11 cellular contexts compared by ENCODE assay signal in genomic region chr1:20250346-20250989, GRCh38. TPM values are rescaled to one million over a fixed set of nuclear protein-coding genes. Genes with fewer than 3 reads are reported as not detected.
A peak's percentile ranks its signal among the peaks of the same experiment; 100 is the strongest.
DNase-seq lines count a peak whose midpoint lies in the region; ATAC-seq, FAIRE-seq and TF ChIP-seq lines count a peak whose summit lies in the region.
"Had no signal": no experiment of that assay in that cellular context is flagged by ENCODE, and none has a peak within 500 bp of the region (broad histone marks: within the 10 kb centered on the region; RNA-seq: fewer than 3 reads in every experiment).

No MANE protein-coding gene starts in this region.

- FAIRE-seq in A549 (lab: Jason Lieb, UNC), result no peak

- peak overlapping the region; percentile 41 for H3K4me3 Mint-ChIP-seq in T-helper 17 cell

- peaks cover 2% of the 10 kb centered on the region for H3K27me3 Mint-ChIP-seq in T-helper 17 cell

- CTCF ChIA-PET in A549 (lab: Yijun Ruan, JAX), result interaction anchor here (0.7 to 1.0 kb wide), 3 partner anchors 8 to 38 kb away, joined by 3 read pairs; no protein-coding TSS in a partner anchor

- H3K4me3 ChIP-seq in A549, result no peak overlapping the region
- H3K4me3 ChIP-seq: coronary artery, prostate gland had no signal

- whole genome bisulfite sequencing in A549 (ENCODE audit: missing lambda C conversion rate), result 2% methylated on average over 7 of the region's 7 CpGs

- intact Hi-C loops in left colon (cut with DNase I, micrococcal nuclease), result no loop called here

- H3K9me3 ChIP-seq in A549 (no peaks in the 10 kb centered on the region), T-helper 17 cell (ENCODE audit: control insufficient read depth, low read length, poor library complexity, severe bottlenecking) (no peaks in the 10 kb centered on the region)
- H3K9me3 ChIP-seq: prostate gland had no signal

- TF ChIP-seq EP300 in A549 (IDR thresholded peaks at IDR 0.05), result no peak

- TF ChIP-seq CTCF in A549 (IDR thresholded peaks at IDR 0.05), result no peak

- no peak for TF ChIP-seq RAD21 in A549 (conservative IDR thresholded peaks at IDR 0.05 in 1 of 2, IDR thresholded peaks at IDR 0.05 in 1 of 2)

- peaks cover 23% of the 10 kb centered on the region for H3K4me1 ChIP-seq in A549
- H3K4me1 ChIP-seq: prostate gland had no signal

- peak overlapping the region; percentile 66 to 69 for H3K27ac ChIP-seq in A549
- H3K27ac ChIP-seq: coronary artery, prostate gland had no signal

- peak overlapping the region; percentile 78 for H3K4me2 ChIP-seq in A549

- peak overlapping the region; percentile 94 for H3K27ac Mint-ChIP-seq in T-helper 17 cell

- H3K4me1 Mint-ChIP-seq in T-helper 17 cell, result peaks cover 18% of the 10 kb centered on the region

- peak; percentile 27 to 83 for DNase-seq in A549 (ENCODE audit: low read depth in 1 of 2, low spot score in 1 of 2)
- peak; percentile 31 for DNase-seq in GM03348 (ENCODE audit: low spot score)
- no peak for DNase-seq in T-helper 17 cell
- peak; percentile 82 to 93 for DNase-seq in left colon
- DNase-seq in midbrain (lab: John Stamatoyannopoulos, UW), result no peak
- DNase-seq in epidermal melanocyte (ENCODE audit: insufficient read length, low spot score), result no peak
- DNase-seq in GF-D8 (lab: John Stamatoyannopoulos, UW), result no peak
- DNase-seq: DMS79 had no signal

- TF ChIP-seq POLR2A in A549 (IDR thresholded peaks at IDR 0.05; ENCODE audit: low read length), result no peak

- peaks cover 2% of the 10 kb centered on the region for H3K36me3 Mint-ChIP-seq in T-helper 17 cell (ENCODE audit: low read depth)

- ATAC-seq in A549 (peak; percentile 94 to 98), T-helper 17 cell (no peak), left colon (peak; percentile 87), HG02759 (IDR thresholded peaks at IDR 0.05; ENCODE audit: unreplicated experiment) (no peak)

- POLR2A ChIA-PET in A549 (lab: Yijun Ruan, JAX), result no interaction called here

TF ChIP-seq in A549, 52 proteins besides CTCF, POLR2A, EP300 and RAD21:
- TF ChIP-seq MAX (IDR thresholded peaks at IDR 0.05), result peak; percentile 31; the same call in 1 of the 2 replicates
- TF ChIP-seq HOXA7 (CRISPR knock-in tag; IDR thresholded peaks at IDR 0.05), result no peak

RNA-seq across cellular contexts. Expression of gene VWA5B1, which starts 40.2 kb away (rescaled TPM):
- polyA plus RNA-seq in A549 (2011; rRNA removed), result not detected in 2 replicates
- polyA plus RNA-seq in A549 (2012; cell fraction: cytosol; rRNA removed), result not detected in 2 replicates
- polyA plus RNA-seq in A549 (2012; cell fraction: nucleus; rRNA removed), result not detected in 2 replicates
- polyA plus RNA-seq in A549 (2017; fragmentation: RNase III; extraction: RNeasy Plus Mini Kit Qiagen cat#74134 plus additional on column Dnase treatment), result not detected in 3 replicates
- not detected in 2 replicates for polyA minus RNA-seq in A549 (2011; rRNA and poly(A)+ RNA removed)
- under 1 TPM; 0.13 to 0.15 TPM for total RNA-seq in T-helper 17 cell
- total RNA-seq in left colon, result 1 to 10 TPM in 1 of 2 donors, under 1 TPM in 1; 0.28 to 1.5 TPM

Comparison
In these comparisons a context has a peak if more than half of its experiments do, and no peak if none do; other contexts are left out.
1. ATAC-seq: peak in A549 (2 of 2) and left colon (single experiment); none in T-helper 17 cell (single experiment) and HG02759 (single experiment).
2. DNase-seq: peak in A549 (2 of 2), GM03348 (single experiment) and left colon (2 of 2); none in T-helper 17 cell (0 of 3), midbrain (single experiment), epidermal melanocyte (single experiment) and GF-D8 (single experiment).